In the genomic region with DNA sequence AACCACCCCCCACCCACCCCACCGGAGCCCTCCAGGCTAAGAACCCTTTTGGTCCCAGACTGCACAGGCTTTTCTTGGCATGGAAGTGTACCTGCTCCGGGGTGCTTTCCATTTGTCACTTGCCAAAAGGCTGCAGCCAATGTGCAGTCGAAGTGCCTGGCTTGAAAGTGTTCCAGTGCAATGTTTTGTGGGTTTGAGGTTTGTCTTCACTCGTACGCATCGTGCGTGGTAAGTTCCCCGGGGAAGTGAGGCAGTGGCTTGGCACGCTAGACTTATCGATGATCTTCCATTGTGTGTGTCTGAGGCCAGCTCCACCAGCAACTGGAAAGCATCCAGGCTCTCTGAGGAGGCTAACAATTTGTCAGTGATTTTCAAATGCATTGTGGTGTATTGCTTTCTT, we compare ENCODE assay signal across 1 cellular context.
TF ChIP-seq lines count a peak whose summit lies in the region.

No MANE protein-coding gene starts in this region.

TF ChIP-seq in HepG2, 621 proteins besides CTCF, POLR2A, EP300 and RAD21 (continued from another document):
- TF ChIP-seq ZNF572 (CRISPR knock-in tag; IDR thresholded peaks at IDR 0.05) (no peak), ZFP36 (IDR thresholded peaks at IDR 0.05; ENCODE audit: borderline replicate concordance, low read depth, low read length, partially characterized antibody) (no peak), MAFG (CRISPR knock-in tag; IDR thresholded peaks at IDR 0.05) (no peak), ZFAT (CRISPR knock-in tag; conservative IDR thresholded peaks at IDR 0.05) (no peak), ZNF776 (CRISPR knock-in tag; IDR thresholded peaks at IDR 0.05) (no peak), CENPT (CRISPR knock-in tag; IDR thresholded peaks at IDR 0.05; ENCODE audit: low read depth) (no peak)
